Comparison of ENCODE assay signal across 22 cellular contexts in the genomic region with DNA sequence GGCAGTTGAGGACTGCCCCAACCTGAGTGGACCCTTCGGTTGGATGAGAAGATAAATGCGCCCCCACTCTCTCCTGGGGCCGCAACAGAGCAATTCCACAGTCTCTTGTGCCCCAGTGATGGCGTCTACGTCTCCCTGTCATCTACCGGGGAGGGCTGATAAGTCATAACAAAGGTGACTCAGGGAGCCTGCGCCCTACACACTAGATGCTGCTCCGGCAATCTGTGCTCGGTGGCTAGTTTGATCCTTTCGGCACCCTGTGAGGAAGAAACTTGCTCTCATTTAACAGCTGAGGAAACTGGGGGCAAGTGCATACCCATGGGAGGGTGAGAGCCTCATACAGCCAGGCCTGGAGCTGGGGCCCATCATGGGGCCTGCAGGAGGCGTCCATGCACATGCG. TPM values are rescaled to one million over a fixed set of nuclear protein-coding genes. Genes with fewer than 3 reads are reported as not detected.
DNase-seq lines count a peak whose midpoint lies in the region; ATAC-seq, FAIRE-seq and TF ChIP-seq lines count a peak whose summit lies in the region.
"Had no signal": no experiment of that assay in that cellular context is flagged by ENCODE, and none has a peak within 500 bp of the region (broad histone marks: within the 10 kb centered on the region; RNA-seq: fewer than 3 reads in every experiment).

No MANE protein-coding gene starts in this region.

- H4K5ac ChIP-seq in H1 (ENCODE audit: insufficient read length, low read depth, low read length), result no peak overlapping the region
- H4K5ac ChIP-seq in H9 (ENCODE audit: insufficient read length, low read depth, low read length), result no peak overlapping the region

- H3K4me2 ChIP-seq in BLaER1 (peak overlapping the region; percentile 86), H1 (ENCODE audit: insufficient read depth in 1 of 2, low read depth in 2 of 2, low read length in 2 of 2) (no peak overlapping the region), neural progenitor cell (no peak overlapping the region), H9 (ENCODE audit: insufficient read depth, insufficient read length, low read length) (no peak overlapping the region)
- H3K4me2 ChIP-seq: A549 had no signal

- H3K9me3 ChIP-seq in BLaER1 (no peaks in the 10 kb centered on the region), H1 (ENCODE audit: insufficient read depth in 2 of 2, low read depth in 1 of 2, low read length in 1 of 2) (no peaks in the 10 kb centered on the region), neural progenitor cell (ENCODE audit: low read depth) (no peaks in the 10 kb centered on the region), A673 (ENCODE audit: low read depth, low read length, poor library complexity, severe bottlenecking) (no peaks in the 10 kb centered on the region), H9 (ENCODE audit: control insufficient read depth, low read depth, low read length) (no peaks in the 10 kb centered on the region)
- H3K9me3 ChIP-seq: A549, Caco-2 had no signal

- H3K4me1 Mint-ChIP-seq in neural progenitor cell (peaks cover 43% of the 10 kb centered on the region), H9 (peaks cover 26 to 38% of the 10 kb centered on the region in 2 experiments)

- H3K18ac ChIP-seq in H1 (ENCODE audit: extremely low read depth, low read length), result no peak overlapping the region
- no peak overlapping the region for H3K18ac ChIP-seq in H9 (ENCODE audit: insufficient read length, low read depth, low read length)

- H4K91ac ChIP-seq in H1 (replicated peaks; ENCODE audit: insufficient read length, low read length), result no peak overlapping the region
- H4K91ac ChIP-seq in H9 (ENCODE audit: insufficient read length, low read depth, low read length), result no peak overlapping the region

- H3K4me3 Mint-ChIP-seq in neural progenitor cell (peak overlapping the region; percentile 18), H9 (no peak overlapping the region)
- H3K4me3 Mint-ChIP-seq: CD4-positive, alpha-beta T cell; HFFc6 had no signal

- H3K79me1 ChIP-seq in H1 (ENCODE audit: low read depth, low read length) (no peaks in the 10 kb centered on the region), H9 (ENCODE audit: insufficient read depth, low read depth, low read length, poor library complexity, severe bottlenecking) (no peaks in the 10 kb centered on the region)

- H3K14ac ChIP-seq in H1 (ENCODE audit: insufficient read length), result no peak overlapping the region
- H3K14ac ChIP-seq in H9 (ENCODE audit: insufficient read depth, low read length), result no peak overlapping the region

- no peak overlapping the region for H2BK5ac ChIP-seq in H1 (ENCODE audit: low read depth, low read length)
- no peak overlapping the region for H2BK5ac ChIP-seq in H9 (ENCODE audit: insufficient read length, low read length)

- H3K36me3 ChIP-seq in BLaER1 (no peaks in the 10 kb centered on the region), H1 (ENCODE audit: control insufficient read depth in 2 of 4, insufficient read depth in 4 of 4, low read length in 3 of 4) (no peaks in the 10 kb centered on the region), neural progenitor cell (no peaks in the 10 kb centered on the region), A673 (ENCODE audit: insufficient read depth, low read length, poor library complexity, severe bottlenecking) (no peaks in the 10 kb centered on the region)

- H3K9ac ChIP-seq in BLaER1 (no peak overlapping the region), H1 (replicated peaks in 1 of 4; ENCODE audit: extremely low read depth in 1 of 4, low read depth in 3 of 4, low read length in 3 of 4) (no peak overlapping the region), neural progenitor cell (no peak overlapping the region), H9 (ENCODE audit: extremely low read depth, insufficient read length, low read length) (no peak overlapping the region)

- H4K8ac ChIP-seq in H1 (ENCODE audit: extremely low read depth, insufficient read depth, low read length) (no peak overlapping the region), H9 (replicated peaks; ENCODE audit: insufficient read length, low read depth, low read length) (no peak overlapping the region)

- H3K27ac ChIP-seq in BLaER1 (no peak overlapping the region), H1 (ENCODE audit: low read depth, low read length) (no peak overlapping the region), neural progenitor cell (no peak overlapping the region), A673 (ENCODE audit: low read depth, low read length, poor library complexity, severe bottlenecking) (no peak overlapping the region), H9 (ENCODE audit: insufficient read length, low read depth, low read length) (no peak overlapping the region)
- H3K27ac ChIP-seq: 22Rv1, A549, C4-2B had no signal

- no peak for ATAC-seq in HG02970 (IDR thresholded peaks at IDR 0.05; ENCODE audit: low FRiP score, unreplicated experiment)

- no peak for TF ChIP-seq POLR2A in H1 (IDR thresholded peaks at IDR 0.05; ENCODE audit: control extremely low read depth in 1 of 2, low read depth in 2 of 2, low read length in 2 of 2)

- no peaks in the 10 kb centered on the region; the same call in 1 of the 2 replicates for H3K23me2 ChIP-seq in H1 (ENCODE audit: low read depth, low read length)
- H3K23me2 ChIP-seq in H9 (ENCODE audit: insufficient read length, low read depth, low read length, poor library complexity, severe bottlenecking), result no peaks in the 10 kb centered on the region

- H3K9me3 Mint-ChIP-seq in neural progenitor cell (peaks cover 3% of the 10 kb centered on the region), H9 (no peaks in the 10 kb centered on the region; a peak in 1 of 5 replicates)
- H3K9me3 Mint-ChIP-seq: CD4-positive, alpha-beta T cell; HFFc6 had no signal

- H2BK15ac ChIP-seq in H1 (ENCODE audit: low read length) (0 out of 2 replicates have a peak overlapping the region, but pooled peaks have one; percentile 89), H9 (ENCODE audit: low read depth, low read length) (no peak overlapping the region)

- no peak overlapping the region for H3K23ac ChIP-seq in H1 (ENCODE audit: insufficient read length)
- H3K23ac ChIP-seq in H9 (ENCODE audit: insufficient read length, low read depth, low read length), result no peak overlapping the region

- DNase-seq in RKO (ENCODE audit: low spot score) (peak; percentile 28), H1 (ENCODE audit: low read depth in 1 of 2, low spot score in 2 of 2) (no peak), neural progenitor cell (ENCODE audit: low spot score) (no peak), A673 (ENCODE audit: low spot score) (no peak), retina (no peak), H9 (no peak)
- DNase-seq: Caco-2; CD4-positive, alpha-beta T cell; HCEC 1CT; HFFc6 had no signal

- peaks cover 22% of the 10 kb centered on the region for H3F3A ChIP-seq in neural progenitor cell (ENCODE audit: low read depth)

- no peak for TF ChIP-seq RAD21 in H1 (IDR thresholded peaks at IDR 0.05 in 1 of 2, conservative IDR thresholded peaks at IDR 0.05 in 1 of 2; ENCODE audit: low read depth in 2 of 2, low read length in 2 of 2)

- CTCF ChIA-PET in H1 (lab: Charles Lee; ENCODE audit: partially characterized antibody) (interaction anchor here (1.8 to 7.1 kb wide), 3 partner anchors 18 to 183 kb away, joined by 3 to 68 read pairs (median 63); a partner anchor contains a TSS), A673 (lab: Charles Lee) (no interaction called here)

- H4K20me1 ChIP-seq in BLaER1, result no peaks in the 10 kb centered on the region
- H4K20me1 ChIP-seq in H1 (replicated peaks in 1 of 2; ENCODE audit: control insufficient read depth in 1 of 2, insufficient read depth in 2 of 2, low read length in 2 of 2), result no peaks in the 10 kb centered on the region
- no peaks in the 10 kb centered on the region for H4K20me1 ChIP-seq in neural progenitor cell (ENCODE audit: low read depth)
- H4K20me1 ChIP-seq in H9 (ENCODE audit: control insufficient read depth, insufficient read depth, insufficient read length), result no peaks in the 10 kb centered on the region

- no peak overlapping the region for H2BK120ac ChIP-seq in H1 (replicated peaks; ENCODE audit: low read depth, low read length)
- H2BK120ac ChIP-seq in H9 (ENCODE audit: low read depth, low read length, poor library complexity, severe bottlenecking), result no peak overlapping the region

- POLR2A ChIA-PET in H1 (lab: Charles Lee; ENCODE audit: partially characterized antibody), result interaction anchor here (4.0 to 10.6 kb wide), 3 partner anchors 11 to 19 kb away, joined by 17 to 133 read pairs (median 43); no protein-coding TSS in a partner anchor
- POLR2A ChIA-PET in A673 (lab: Charles Lee; ENCODE audit: low non-redundant PET), result no interaction called here

- H2BK20ac ChIP-seq in H1 (ENCODE audit: low read length) (peak overlapping the region; percentile 64), H9 (ENCODE audit: low read depth, low read length, poor library complexity, severe bottlenecking) (no peak overlapping the region)

- H3K27ac Mint-ChIP-seq in neural progenitor cell (peak overlapping the region; percentile 78), H9 (no peak overlapping the region)
- H3K27ac Mint-ChIP-seq: CD4-positive, alpha-beta T cell; HFFc6 had no signal

- H3K4me3 ChIP-seq in BLaER1 (no peak overlapping the region), H1 (ENCODE audit: extremely low read depth in 1 of 4, insufficient read depth in 2 of 4, low read depth in 3 of 4, low read length in 4 of 4) (no peak overlapping the region), neural progenitor cell (no peak overlapping the region), A673 (ENCODE audit: low read depth, low read length, poor library complexity, severe bottlenecking) (no peak overlapping the region)
- H3K4me3 ChIP-seq: A549 had no signal

- no peak for FAIRE-seq in H1 (lab: Jason Lieb, UNC)
- FAIRE-seq: A549, D721Med, G401.6, GM12891, GM19239, HepG2 had no signal

- no peaks in the 10 kb centered on the region for H3K36me3 Mint-ChIP-seq in neural progenitor cell
- H3K36me3 Mint-ChIP-seq in H9 (ENCODE audit: insufficient read depth in 1 of 3, low read depth in 3 of 3), result no peaks in the 10 kb centered on the region; a peak in 1 of 7 replicates

- peak overlapping the region; percentile 10; the same call in 1 of the 2 replicates for H2AK5ac ChIP-seq in H1 (ENCODE audit: low read depth, low read length)
- H2AK5ac ChIP-seq in H9 (ENCODE audit: insufficient read length, low read length), result no peak overlapping the region

- no peak for TF ChIP-seq EP300 in H1 (IDR thresholded peaks at IDR 0.05; ENCODE audit: borderline replicate concordance in 1 of 2, low read depth in 2 of 2, low read length in 2 of 2)

- H3K27me3 ChIP-seq in BLaER1 (no peaks in the 10 kb centered on the region), H1 (replicated peaks in 1 of 4; ENCODE audit: control insufficient read depth in 3 of 4, extremely low read depth in 1 of 4, insufficient read depth in 3 of 4, low read length in 3 of 4) (no peaks in the 10 kb centered on the region), neural progenitor cell (no peaks in the 10 kb centered on the region), A673 (replicated peaks; ENCODE audit: insufficient read depth, low read depth, low read length, poor library complexity) (no peaks in the 10 kb centered on the region), H9 (ENCODE audit: insufficient read depth, low read length) (no peaks in the 10 kb centered on the region)

- BruUV-seq in A673 (replicated peaks; lab: Mats Ljungman, UMichigan), result no TSS peak

- H2AFZ ChIP-seq in H1 (ENCODE audit: low read length) (no peak overlapping the region), neural progenitor cell (replicated peaks) (no peak overlapping the region), H9 (ENCODE audit: low read length) (no peak overlapping the region)

- TF ChIP-seq CTCF in H1 (IDR thresholded peaks at IDR 0.05; ENCODE audit: control extremely low read depth in 1 of 3, insufficient read depth in 1 of 3, low read depth in 1 of 3, low read length in 3 of 3), result no peak
- no peak for TF ChIP-seq CTCF in neural progenitor cell (IDR thresholded peaks at IDR 0.05)
- no peak for TF ChIP-seq CTCF in A673 (conservative IDR thresholded peaks at IDR 0.05; ENCODE audit: low read depth, low read length)
- no peak for TF ChIP-seq CTCF in H9 (conservative IDR thresholded peaks at IDR 0.05)

- no peaks in the 10 kb centered on the region for H3K79me2 ChIP-seq in H1 (ENCODE audit: control insufficient read depth in 1 of 2, insufficient read depth in 2 of 2, low read length in 2 of 2)
- no peaks in the 10 kb centered on the region for H3K79me2 ChIP-seq in neural progenitor cell (ENCODE audit: low read depth)
- H3K79me2 ChIP-seq in H9 (ENCODE audit: insufficient read depth, low read length), result no peaks in the 10 kb centered on the region

- WGBS in H1 (ENCODE audit: extremely low coverage in 1 of 2, insufficient coverage in 1 of 2, insufficient read length in 1 of 2, insufficient replicate concordance in 2 of 2, low coverage in 1 of 2, low lambda C conversion rate in 2 of 2, missing lambda C conversion rate in 1 of 2), 2 experiments, result 87% methylated on average over 10 of the region's 12 CpGs; no CpG with 5 or more reads in 1 of the 2 experiments
- WGBS in H9 (ENCODE audit: extremely low coverage, insufficient read length, low lambda C conversion rate), result no CpG with 5 or more reads among the region's 12 CpGs

- no peak overlapping the region for H3T11ph ChIP-seq in H9 (ENCODE audit: low read length)

- H3K27me3 Mint-ChIP-seq in neural progenitor cell (ENCODE audit: insufficient read depth, low read depth), result peaks cover 9% of the 10 kb centered on the region
- H3K27me3 Mint-ChIP-seq in H9 (ENCODE audit: low read depth), result no peaks in the 10 kb centered on the region; the same call in 1 of the 2 replicates
- H3K27me3 Mint-ChIP-seq: CD4-positive, alpha-beta T cell had no signal

- H3K4me1 ChIP-seq in BLaER1 (peaks cover 54% of the 10 kb centered on the region), H1 (replicated peaks in 1 of 4; ENCODE audit: control insufficient read depth in 3 of 4, insufficient read depth in 4 of 4, low read length in 3 of 4) (peaks cover 4 to 32% (median 28%) of the 10 kb centered on the region in 4 experiments), neural progenitor cell (peaks cover 44% of the 10 kb centered on the region), A673 (ENCODE audit: insufficient read depth, low read length, poor library complexity, severe bottlenecking) (peaks cover 40% of the 10 kb centered on the region), H9 (ENCODE audit: insufficient read depth, low read length) (peaks cover 8% of the 10 kb centered on the region; the same call in 1 of the 2 replicates)
- H3K4me1 ChIP-seq: A549, Caco-2 had no signal

- H2BK12ac ChIP-seq in H1 (ENCODE audit: low read depth, low read length) (no peak overlapping the region; the same call in 1 of the 2 replicates), H9 (ENCODE audit: insufficient read length, low read depth, low read length) (no peak overlapping the region)

- no peak overlapping the region for H3K4ac ChIP-seq in H1 (replicated peaks; ENCODE audit: insufficient read length, low read depth, low read length)
- H3K4ac ChIP-seq in H9 (ENCODE audit: low read depth, low read length), result no peak overlapping the region

- no peak overlapping the region for H3K56ac ChIP-seq in H1 (replicated peaks; ENCODE audit: insufficient read length, low read depth, low read length)
- no peak overlapping the region for H3K56ac ChIP-seq in H9 (ENCODE audit: insufficient read length, low read depth, low read length)

- intact Hi-C loops in A673 (cut with micrococcal nuclease; ENCODE audit: unreplicated experiment), result no loop called here

RNA-seq across cellular contexts. Expression of a gene that starts 14.1 kb away (rescaled TPM):
- 37.0 and 39.6 TPM in 2 replicates for total RNA-seq in H1 (2021; fragmentation: NEBNext Ultra II Directional; extraction: Animal tissue kit (Norgen Biotek cat#: 25700))
- 20.3 and 36.0 TPM in 2 replicates for polyA plus RNA-seq in H1 (2011; rRNA removed)
- polyA plus RNA-seq in H1 (2011; cell fraction: cytosol; rRNA removed), result 21.2 TPM
- polyA plus RNA-seq in H1 (2011; cell fraction: nucleus; rRNA removed), result 58.6 TPM
- 15.9 to 32.4 TPM (median 29.9 TPM) in 4 replicates for polyA plus RNA-seq in H1 (2012, experiment 1 of 2)
- 23.9 TPM for polyA plus RNA-seq in H1 (2012, experiment 2 of 2)
- polyA plus RNA-seq in H1 (2013, experiment 1 of 2), result 45.3 TPM
- polyA plus RNA-seq in H1 (2013, experiment 2 of 2), result 41.8 TPM
- 28.0 and 36.9 TPM in 2 replicates for polyA minus RNA-seq in H1 (2011; rRNA and poly(A)+ RNA removed)
- polyA minus RNA-seq in H1 (2011; cell fraction: cytosol; rRNA and poly(A)+ RNA removed), result 35.4 TPM
- polyA minus RNA-seq in H1 (2011; cell fraction: nucleus; rRNA and poly(A)+ RNA removed), result 25.2 TPM
- total RNA-seq in neural progenitor cell (ENCODE audit: low replicate concordance) (14.5 and 42.5 TPM in 2 replicates), A673 (2021) (3.9 and 7.8 TPM in 2 replicates), H9 (2021) (11.9 and 14.3 TPM in 2 replicates)

RNA-seq across cellular contexts. Expression of a gene that starts 50.4 kb away (rescaled TPM):
- not detected in 2 replicates for total RNA-seq in H1 (2021; fragmentation: NEBNext Ultra II Directional; extraction: Animal tissue kit (Norgen Biotek cat#: 25700))
- polyA plus RNA-seq in H1 (2011; rRNA removed), result 0.08 and 0.20 TPM in 2 replicates
- 0.10 TPM for polyA plus RNA-seq in H1 (2011; cell fraction: cytosol; rRNA removed)
- polyA plus RNA-seq in H1 (2011; cell fraction: nucleus; rRNA removed), result 0.19 TPM
- polyA plus RNA-seq in H1 (2012, experiment 1 of 2), result 0.32 to 0.39 TPM in 2 of 4 replicates, not detected in the others
- polyA plus RNA-seq in H1 (2012, experiment 2 of 2), result not detected
- polyA plus RNA-seq in H1 (2013, experiment 1 of 2), result 0.12 TPM
- 0.18 TPM for polyA plus RNA-seq in H1 (2013, experiment 2 of 2)
- polyA minus RNA-seq in H1 (2011; rRNA and poly(A)+ RNA removed), result 0.13 and 0.15 TPM in 2 replicates
- not detected for polyA minus RNA-seq in H1 (2011; cell fraction: cytosol; rRNA and poly(A)+ RNA removed)
- not detected for polyA minus RNA-seq in H1 (2011; cell fraction: nucleus; rRNA and poly(A)+ RNA removed)
- total RNA-seq in neural progenitor cell (ENCODE audit: low replicate concordance) (0.03 TPM in 1 of 2 replicates, not detected in the other), A673 (2021) (not detected in 2 replicates), H9 (2021) (0.18 TPM in 1 of 2 replicates, not detected in the other)
- total RNA-seq: H4, HFFc6 had no signal
- polyA plus RNA-seq: A549, AG04450, HepG2 had no signal

RNA-seq across cellular contexts. Expression of a gene that starts 52.3 kb away (rescaled TPM):
- total RNA-seq in H1 (2021; fragmentation: NEBNext Ultra II Directional; extraction: Animal tissue kit (Norgen Biotek cat#: 25700)), result 82.7 and 83.7 TPM in 2 replicates
- polyA plus RNA-seq in H1 (2011; rRNA removed), result 98.8 and 144 TPM in 2 replicates
- 117 TPM for polyA plus RNA-seq in H1 (2011; cell fraction: cytosol; rRNA removed)
- 355 TPM for polyA plus RNA-seq in H1 (2011; cell fraction: nucleus; rRNA removed)
- polyA plus RNA-seq in H1 (2012, experiment 1 of 2), result 91.9 to 114 TPM (median 101 TPM) in 4 replicates
- 9.8 TPM for polyA plus RNA-seq in H1 (2012, experiment 2 of 2)
- 58.9 TPM for polyA plus RNA-seq in H1 (2013, experiment 1 of 2)
- 53.3 TPM for polyA plus RNA-seq in H1 (2013, experiment 2 of 2)
- 204 and 285 TPM in 2 replicates for polyA minus RNA-seq in H1 (2011; rRNA and poly(A)+ RNA removed)
- polyA minus RNA-seq in H1 (2011; cell fraction: cytosol; rRNA and poly(A)+ RNA removed), result 101 TPM
- 187 TPM for polyA minus RNA-seq in H1 (2011; cell fraction: nucleus; rRNA and poly(A)+ RNA removed)
- total RNA-seq in neural progenitor cell (ENCODE audit: low replicate concordance) (282 and 372 TPM in 2 replicates), A673 (2021) (80.6 and 89.7 TPM in 2 replicates), H9 (2021) (110 and 123 TPM in 2 replicates)
